8 cellular contexts compared by ENCODE assay signal in the genomic region with DNA sequence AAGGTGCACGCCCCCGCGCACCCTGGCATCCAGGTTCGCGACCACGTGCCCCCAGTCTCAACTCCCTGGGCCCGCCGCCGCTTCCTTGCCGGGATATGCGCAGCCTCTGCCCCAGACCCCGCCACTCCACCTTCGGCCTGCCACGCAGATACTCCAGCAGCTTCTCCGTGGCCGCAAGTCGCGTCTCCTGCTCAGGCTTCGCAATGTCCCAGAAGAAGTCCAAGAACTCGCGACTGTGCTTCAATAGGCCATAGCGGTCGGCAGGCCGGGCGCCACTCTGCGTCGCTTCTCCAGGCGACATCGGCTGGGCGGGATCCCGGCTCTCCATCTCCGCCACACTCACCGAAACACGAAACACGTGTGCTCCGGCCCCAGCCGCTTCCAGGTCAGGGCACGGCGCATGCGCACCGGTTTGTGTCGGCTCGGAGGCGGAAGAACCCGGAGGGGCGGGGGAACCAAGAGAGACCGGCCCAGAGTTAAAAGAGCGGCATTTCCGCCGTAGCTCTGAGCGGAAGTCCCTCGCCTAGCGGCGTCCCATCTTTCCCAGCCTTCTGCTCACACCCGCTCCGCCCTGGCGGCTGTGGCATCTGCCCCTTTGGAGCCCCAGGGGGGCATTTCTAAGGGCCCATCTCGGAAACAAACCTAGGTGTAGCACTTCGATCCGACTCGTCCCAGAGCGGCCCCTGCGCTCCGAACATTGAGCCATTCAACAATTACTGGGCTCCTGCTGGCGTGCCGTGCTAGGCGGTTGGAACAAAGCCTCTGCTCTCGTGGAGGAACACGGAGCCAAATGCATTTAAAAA. TPM values are rescaled to one million over a fixed set of nuclear protein-coding genes. Genes with fewer than 3 reads are reported as not detected.
DNase-seq lines count a peak whose midpoint lies in the region; ATAC-seq and TF ChIP-seq lines count a peak whose summit lies in the region.

MYBBP1A (minus strand) TSS at position 388 of the 803 bp plus-strand sequence; CDS start at position 328, 60 bp downstream.

- peaks cover 12% of the 10 kb centered on the region; the same call in 1 of the 2 replicates for H3K4me1 ChIP-seq in ES-I3 (ENCODE audit: insufficient read depth, low read length)

- no peaks in the 10 kb centered on the region for H3K9me3 Mint-ChIP-seq in nephron progenitor cell
- H3K9me3 Mint-ChIP-seq in stimulated activated naive CD8-positive, alpha-beta T cell treated with anti-CD3 and anti-CD28 coated beads, Interleukin-15, amount 100 ng/mL, for 72 hours: no peaks in the 10 kb centered on the region

- no peaks in the 10 kb centered on the region for H3K9me3 ChIP-seq in ES-I3 (ENCODE audit: control insufficient read depth, insufficient read depth, low read length)
- H3K9me3 ChIP-seq in MG63: no peaks in the 10 kb centered on the region

- H3K4me3 Mint-ChIP-seq in nephron progenitor cell: peak within 1 kb of the TSS; percentile 89
- H3K4me3 Mint-ChIP-seq in stimulated activated naive CD8-positive, alpha-beta T cell treated with anti-CD3 and anti-CD28 coated beads, Interleukin-15, amount 100 ng/mL, for 72 hours: peak within 1 kb of the TSS; percentile 88 to 91

- no peaks in the 10 kb centered on the region for H3K27me3 Mint-ChIP-seq in nephron progenitor cell (ENCODE audit: low read depth, poor library complexity)
- no peaks in the 10 kb centered on the region for H3K27me3 Mint-ChIP-seq in stimulated activated naive CD8-positive, alpha-beta T cell treated with anti-CD3 and anti-CD28 coated beads, Interleukin-15, amount 100 ng/mL, for 72 hours

- H3K36me3 ChIP-seq in ES-I3 (ENCODE audit: insufficient read depth, low read length): peaks cover 9% of the 10 kb centered on the region
- H3K36me3 ChIP-seq in H7 (replicated peaks; ENCODE audit: control insufficient read depth, insufficient read depth, low read length): peaks cover 30% of the 10 kb centered on the region
- peaks cover 26% of the 10 kb centered on the region for H3K36me3 ChIP-seq in MG63

- H3K27me3 ChIP-seq in H7 (ENCODE audit: control insufficient read depth, insufficient read depth, low read length) (no peaks in the 10 kb centered on the region), MG63 (no peaks in the 10 kb centered on the region)

- peak within 1 kb of the TSS; percentile 83 for H3K9ac ChIP-seq in ES-I3 (ENCODE audit: low read depth, low read length)

- peaks cover 6% of the 10 kb centered on the region for H3K36me3 Mint-ChIP-seq in nephron progenitor cell (ENCODE audit: low read depth)

- peak; percentile 95 for ATAC-seq in stimulated activated naive CD8-positive, alpha-beta T cell treated with anti-CD3 and anti-CD28 coated beads, Interleukin-15, amount 100 ng/mL, for 72 hours

- H3K27ac Mint-ChIP-seq in nephron progenitor cell: peak within 1 kb of the TSS; percentile 82
- peak within 1 kb of the TSS; percentile 97 to 99 for H3K27ac Mint-ChIP-seq in stimulated activated naive CD8-positive, alpha-beta T cell treated with anti-CD3 and anti-CD28 coated beads, Interleukin-15, amount 100 ng/mL, for 72 hours

- TF ChIP-seq CTCF in nephron progenitor cell (IDR thresholded peaks at IDR 0.05): no peak

- peaks cover 47% of the 10 kb centered on the region for H3K4me1 Mint-ChIP-seq in nephron progenitor cell
- H3K4me1 Mint-ChIP-seq in stimulated activated naive CD8-positive, alpha-beta T cell treated with anti-CD3 and anti-CD28 coated beads, Interleukin-15, amount 100 ng/mL, for 72 hours: peaks cover 47% of the 10 kb centered on the region

- peak; percentile 99 for DNase-seq in H7
- DNase-seq in MG63: peak; percentile 90
- DNase-seq in SHP77 treated with DMSO at 0.1 percent for 48 hours (lab: John Stamatoyannopoulos, UW): peak; percentile 95
- peak; percentile 99 for DNase-seq in activated effector memory CD4-positive, alpha-beta T cell treated with anti-CD3 and anti-CD28 coated beads, Interleukin-2, amount 50 U/mL, for 16 hours
- DNase-seq in fibroblast of the conjunctiva (ENCODE audit: low read depth): peak; percentile 93
- DNase-seq in nephron progenitor cell: peak; percentile 98
- DNase-seq in stimulated activated naive CD8-positive, alpha-beta T cell treated with anti-CD3 and anti-CD28 coated beads, Interleukin-15, amount 100 ng/mL, for 72 hours: peak; percentile 92 to 96

- H3K4me3 ChIP-seq in H7 (ENCODE audit: insufficient read depth, low read depth, low read length) (peak within 1 kb of the TSS; percentile 98), MG63 (peak within 1 kb of the TSS; percentile 86)

RNA-seq across cellular contexts. Expression of gene MYBBP1A, which starts in this region (rescaled TPM):
- 140 and 149 TPM in 2 replicates for total RNA-seq in H7 (2014; rRNA removed; shearing (Covaris generic))
- 34.0 and 63.2 TPM in 2 replicates for total RNA-seq in MG63 (2014; rRNA removed; shearing (Covaris generic); ENCODE audit: low replicate concordance)

Comparison
In these comparisons a context has a peak if more than half of its experiments do, and no peak if none do; other contexts are left out.
1. Peak in every context shown above with its lines: DNase-seq, ATAC-seq and H3K4me3 ChIP-seq.